9 cellular contexts compared by ENCODE assay signal in the genomic region with DNA sequence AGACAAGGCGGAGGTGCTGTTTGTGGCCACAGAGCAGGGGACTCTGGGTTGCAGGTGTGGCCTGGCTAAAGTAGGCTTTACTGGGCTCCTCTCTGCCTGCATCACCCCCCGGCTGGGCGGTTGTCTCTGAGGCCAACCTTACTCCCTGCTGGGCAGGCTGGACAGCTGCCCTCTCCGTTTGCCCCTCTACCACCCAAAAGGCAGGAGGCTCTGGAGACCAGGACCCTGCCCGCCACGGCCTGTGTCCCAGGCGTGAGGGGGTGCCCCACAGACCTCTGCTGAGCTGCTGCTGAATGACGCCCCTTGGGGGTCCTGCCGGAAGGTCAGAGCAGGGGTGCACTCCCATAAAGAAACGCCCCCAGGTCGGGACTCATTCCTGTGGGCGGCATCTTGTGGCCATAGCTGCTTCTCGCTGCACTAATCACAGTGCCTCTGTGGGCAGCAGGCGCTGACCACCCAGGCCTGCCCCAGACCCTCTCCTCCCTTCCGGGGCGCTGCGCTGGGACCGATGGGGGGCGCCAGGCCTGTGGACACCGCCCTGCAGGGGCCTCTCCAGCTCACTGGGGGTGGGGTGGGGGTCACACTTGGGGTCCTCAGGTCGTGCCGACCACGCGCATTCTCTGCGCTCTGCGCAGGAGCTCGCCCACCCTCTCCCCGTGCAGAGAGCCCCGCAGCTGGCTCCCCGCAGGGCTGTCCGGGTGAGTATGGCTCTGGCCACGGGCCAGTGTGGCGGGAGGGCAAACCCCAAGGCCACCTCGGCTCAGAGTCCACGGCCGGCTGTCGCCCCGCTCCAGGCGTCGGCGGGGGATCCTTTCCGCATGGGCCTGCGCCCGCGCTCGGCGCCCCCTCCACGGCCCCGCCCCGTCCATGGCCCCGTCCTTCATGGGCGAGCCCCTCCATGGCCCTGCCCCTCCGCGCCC. TPM values are rescaled to one million over a fixed set of nuclear protein-coding genes. Genes with fewer than 3 reads are reported as not detected.
A peak's percentile ranks its signal among the peaks of the same experiment; 100 is the strongest.
DNase-seq lines count a peak whose midpoint lies in the region; ATAC-seq and TF ChIP-seq lines count a peak whose summit lies in the region.
"Had no signal": no experiment of that assay in that cellular context is flagged by ENCODE, and none has a peak within 500 bp of the region (broad histone marks: within the 10 kb centered on the region; RNA-seq: fewer than 3 reads in every experiment).

No MANE protein-coding gene starts in this region.

- peak overlapping the region; percentile 89 for H2AFZ ChIP-seq in hepatocyte

- H4K20me1 ChIP-seq in hepatocyte (ENCODE audit: insufficient read depth, poor library complexity, severe bottlenecking) = peaks cover 17% of the 10 kb centered on the region

- peaks cover 17% of the 10 kb centered on the region for H3K4me1 ChIP-seq in hepatocyte (ENCODE audit: insufficient read depth)

- H3K4me2 ChIP-seq in hepatocyte = peak overlapping the region; percentile 100

- no peaks in the 10 kb centered on the region for H3K27me3 Mint-ChIP-seq in activated CD4-positive, alpha-beta T cell treated with anti-CD3 and anti-CD28 coated beads, Interleukin-2, amount 10 ng/mL, durations not matched to agents 7 days and 5 days

- TF ChIP-seq CTCF in WERI-Rb-1 (IDR thresholded peaks at IDR 0.05; ENCODE audit: low read depth, low read length) = 0 out of 2 replicates have a peak, but pooled peaks have one; percentile 6
- TF ChIP-seq CTCF in hepatocyte (IDR thresholded peaks at IDR 0.05; ENCODE audit: poor library complexity) = peak; percentile 15

- H3K27me3 ChIP-seq in WERI-Rb-1 (ENCODE audit: insufficient read depth, low read depth, severe bottlenecking) = no peaks in the 10 kb centered on the region
- no peaks in the 10 kb centered on the region for H3K27me3 ChIP-seq in hepatocyte

- peak; percentile 8 for DNase-seq in activated CD4-positive, alpha-beta T cell treated with anti-CD3 and anti-CD28 coated beads, Interleukin-2, amount 10 ng/mL, durations not matched to agents 7 days and 5 days
- DNase-seq in activated CD4-positive, alpha-beta T cell treated with anti-CD3 and anti-CD28 coated beads, Interleukin-2, amount 50 U/mL, for 4 hours = no peak
- DNase-seq in WERI-Rb-1 (peak; percentile 33), hepatocyte (ENCODE audit: low spot score) (no peak), kidney tubule cell (ENCODE audit: low spot score) (no peak), NCI-H748 treated with DMSO at 0.1 percent for 48 hours (lab: John Stamatoyannopoulos, UW) (no peak)
- DNase-seq in stimulated activated effector memory CD8-positive, alpha-beta T cell treated with anti-CD3 and anti-CD28 coated beads, Interleukin-12 subunit alpha, Interleukin-12 subunit beta, amount 100 ng/mL, for 72 hours (ENCODE audit: low spot score in 2 of 2) = no peak

- H3K36me3 ChIP-seq in WERI-Rb-1 (peaks cover 6% of the 10 kb centered on the region; the same call in 1 of the 2 replicates), hepatocyte (replicated peaks; ENCODE audit: insufficient read depth, low read depth) (no peaks in the 10 kb centered on the region)

- peak overlapping the region; percentile 16 for H3K4me3 Mint-ChIP-seq in activated CD4-positive, alpha-beta T cell treated with anti-CD3 and anti-CD28 coated beads, Interleukin-2, amount 10 ng/mL, durations not matched to agents 7 days and 5 days
- peak overlapping the region; percentile 91 for H3K4me3 Mint-ChIP-seq in stimulated activated effector memory CD8-positive, alpha-beta T cell treated with anti-CD3 and anti-CD28 coated beads, Interleukin-12 subunit alpha, Interleukin-12 subunit beta, amount 100 ng/mL, for 72 hours

- H3K9me2 ChIP-seq in hepatocyte (replicated peaks; ENCODE audit: insufficient read depth) = no peaks in the 10 kb centered on the region

- H3K27ac Mint-ChIP-seq in activated CD4-positive, alpha-beta T cell treated with anti-CD3 and anti-CD28 coated beads, Interleukin-2, amount 10 ng/mL, durations not matched to agents 7 days and 5 days = peak overlapping the region; percentile 19
- no peak overlapping the region for H3K27ac Mint-ChIP-seq in stimulated activated effector memory CD8-positive, alpha-beta T cell treated with anti-CD3 and anti-CD28 coated beads, Interleukin-12 subunit alpha, Interleukin-12 subunit beta, amount 100 ng/mL, for 72 hours

- H3K36me3 Mint-ChIP-seq in activated CD4-positive, alpha-beta T cell treated with anti-CD3 and anti-CD28 coated beads, Interleukin-2, amount 10 ng/mL, durations not matched to agents 7 days and 5 days (ENCODE audit: low read depth) = no peaks in the 10 kb centered on the region
- peaks cover 11% of the 10 kb centered on the region for H3K36me3 Mint-ChIP-seq in stimulated activated effector memory CD8-positive, alpha-beta T cell treated with anti-CD3 and anti-CD28 coated beads, Interleukin-12 subunit alpha, Interleukin-12 subunit beta, amount 100 ng/mL, for 72 hours

- H3K9me3 ChIP-seq in WERI-Rb-1 (ENCODE audit: severe bottlenecking) = no peaks in the 10 kb centered on the region
- no peaks in the 10 kb centered on the region for H3K9me3 ChIP-seq in hepatocyte (ENCODE audit: low read depth)

- peak; percentile 32 for ATAC-seq in HG03045 (IDR thresholded peaks at IDR 0.05; ENCODE audit: unreplicated experiment)
- ATAC-seq in stimulated activated effector memory CD8-positive, alpha-beta T cell treated with anti-CD3 and anti-CD28 coated beads, Interleukin-12 subunit alpha, Interleukin-12 subunit beta, amount 100 ng/mL, for 72 hours = peak; percentile 66

- POLR2A ChIA-PET in activated CD4-positive, alpha-beta T cell treated with anti-CD3 and anti-CD28 coated beads, Interleukin-2, amount 10 ng/mL, durations not matched to agents 7 days and 5 days (lab: Charles Lee) = no interaction called here

- H3K4me1 Mint-ChIP-seq in activated CD4-positive, alpha-beta T cell treated with anti-CD3 and anti-CD28 coated beads, Interleukin-2, amount 10 ng/mL, durations not matched to agents 7 days and 5 days = peaks cover 21% of the 10 kb centered on the region
- peaks cover 18% of the 10 kb centered on the region for H3K4me1 Mint-ChIP-seq in stimulated activated effector memory CD8-positive, alpha-beta T cell treated with anti-CD3 and anti-CD28 coated beads, Interleukin-12 subunit alpha, Interleukin-12 subunit beta, amount 100 ng/mL, for 72 hours

- H3K4me3 ChIP-seq in WERI-Rb-1 (ENCODE audit: low read depth, low read length) (peak overlapping the region; percentile 55), hepatocyte (peak overlapping the region; percentile 60)

- 27% methylated on average over 30 of the region's 54 CpGs for WGBS in hepatocyte (ENCODE audit: low lambda C conversion rate, missing lambda C conversion rate)

- no peaks in the 10 kb centered on the region for H3K9me3 Mint-ChIP-seq in activated CD4-positive, alpha-beta T cell treated with anti-CD3 and anti-CD28 coated beads, Interleukin-2, amount 10 ng/mL, durations not matched to agents 7 days and 5 days
- H3K9me3 Mint-ChIP-seq in stimulated activated effector memory CD8-positive, alpha-beta T cell treated with anti-CD3 and anti-CD28 coated beads, Interleukin-12 subunit alpha, Interleukin-12 subunit beta, amount 100 ng/mL, for 72 hours = no peaks in the 10 kb centered on the region

- H3K27ac ChIP-seq in WERI-Rb-1 (peak overlapping the region; percentile 88), hepatocyte (peak overlapping the region; percentile 66)

- CTCF ChIA-PET in activated CD4-positive, alpha-beta T cell treated with anti-CD3 and anti-CD28 coated beads, Interleukin-2, amount 10 ng/mL, durations not matched to agents 7 days and 5 days (lab: Charles Lee) = interaction anchor here (0.6 to 2.0 kb wide), 5 partner anchors 12 to 685 kb away, joined by 3 to 7 read pairs (median 3); no protein-coding TSS in a partner anchor

- peaks cover 27% of the 10 kb centered on the region for H3K79me2 ChIP-seq in hepatocyte

RNA-seq across cellular contexts. Expression of gene HTT-AS, which starts 0.9 kb away (rescaled TPM):
- total RNA-seq in activated CD4-positive, alpha-beta T cell treated with anti-CD3 and anti-CD28 coated beads, Interleukin-2, amount 10 ng/mL, durations not matched to agents 7 days and 5 days = not detected
- not detected in 2 replicates for total RNA-seq in hepatocyte
- not detected in 2 replicates for polyA plus RNA-seq in hepatocyte
- total RNA-seq: lung microvascular endothelial cell had no signal

RNA-seq across cellular contexts. Expression of gene HTT, which starts 1.1 kb away (rescaled TPM):
- 10 to 100 TPM; 72.0 to 83.7 TPM for total RNA-seq in activated CD4-positive, alpha-beta T cell treated with anti-CD3 and anti-CD28 coated beads, Interleukin-2, amount 10 ng/mL, durations not matched to agents 7 days and 5 days
- 30.6 and 33.9 TPM in 2 replicates for total RNA-seq in hepatocyte
- 9.5 and 12.4 TPM in 2 replicates for polyA plus RNA-seq in hepatocyte

Comparison
In these comparisons a context has a peak if more than half of its experiments do, and no peak if none do; other contexts are left out.
1. DNase-seq: peak in activated CD4-positive, alpha-beta T cell treated with anti-CD3 and anti-CD28 coated beads, Interleukin-2, amount 10 ng/mL, durations not matched to agents 7 days and 5 days (single experiment) and WERI-Rb-1 (single experiment); none in activated CD4-positive, alpha-beta T cell treated with anti-CD3 and anti-CD28 coated beads, Interleukin-2, amount 50 U/mL, for 4 hours (0 of 2), hepatocyte (single experiment), stimulated activated effector memory CD8-positive, alpha-beta T cell treated with anti-CD3 and anti-CD28 coated beads, Interleukin-12 subunit alpha, Interleukin-12 subunit beta, amount 100 ng/mL, for 72 hours (0 of 2), kidney tubule cell (single experiment) and NCI-H748 treated with DMSO at 0.1 percent for 48 hours (single experiment).